ENCODE assay signal across 9 cellular contexts in genomic region chr21:29163381-29164115, GRCh38. TPM values are rescaled to one million over a fixed set of nuclear protein-coding genes. Genes with fewer than 3 reads are reported as not detected.
DNase-seq lines count a peak whose midpoint lies in the region; FAIRE-seq and TF ChIP-seq lines count a peak whose summit lies in the region.
"Had no signal": no experiment of that assay in that cellular context is flagged by ENCODE, and none has a peak within 500 bp of the region (broad histone marks: within the 10 kb centered on the region; RNA-seq: fewer than 3 reads in every experiment).

No MANE protein-coding gene starts in this region.

- H3K9me3 Mint-ChIP-seq in HFFc6 (no peaks in the 10 kb centered on the region), astrocyte (ENCODE audit: unreplicated experiment) (no peaks in the 10 kb centered on the region)
- H3K9me3 Mint-ChIP-seq in activated T-helper 2 cell treated with anti-CD3 and anti-CD28 coated beads, Interferon-gamma antibody, Interleukin-2, Interleukin-4, amounts not matched to agents 10 μg/mL and 5 μg/mL and 100 μg/mL, durations not matched to agents 14 hours and 24 hours and 36 hours, result no peaks in the 10 kb centered on the region

- peaks cover 14% of the 10 kb centered on the region for H3K79me2 ChIP-seq in astrocyte (ENCODE audit: insufficient read depth, low read length)

- H3K27me3 Mint-ChIP-seq in HFFc6 (ENCODE audit: insufficient read depth) (0 out of 2 replicates have a peak, but pooled peaks cover 3% of the 10 kb centered on the region), astrocyte (ENCODE audit: low read depth, unreplicated experiment) (no peaks in the 10 kb centered on the region)
- H3K27me3 Mint-ChIP-seq in activated T-helper 2 cell treated with anti-CD3 and anti-CD28 coated beads, Interferon-gamma antibody, Interleukin-2, Interleukin-4, amounts not matched to agents 10 μg/mL and 5 μg/mL and 100 μg/mL, durations not matched to agents 14 hours and 24 hours and 36 hours (ENCODE audit: low read depth), result peaks cover 7% of the 10 kb centered on the region

- peaks cover 14% of the 10 kb centered on the region; the same call in 1 of the 2 replicates for H3K36me3 Mint-ChIP-seq in HFFc6 (ENCODE audit: low read depth)
- peaks cover 18% of the 10 kb centered on the region for H3K36me3 Mint-ChIP-seq in astrocyte (ENCODE audit: low read depth, unreplicated experiment)
- H3K36me3 Mint-ChIP-seq in activated T-helper 2 cell treated with anti-CD3 and anti-CD28 coated beads, Interferon-gamma antibody, Interleukin-2, Interleukin-4, amounts not matched to agents 10 μg/mL and 5 μg/mL and 100 μg/mL, durations not matched to agents 14 hours and 24 hours and 36 hours (ENCODE audit: low read depth), result no peaks in the 10 kb centered on the region

- 85% methylated on average over 8 of the region's 8 CpGs for WGBS in suprapubic skin

- H3K27ac ChIP-seq in astrocyte (ENCODE audit: low read depth, low read length), result peak overlapping the region; percentile 97
- H3K27ac ChIP-seq in right atrium auricular region, result peak overlapping the region; percentile 60 to 77
- peak overlapping the region; percentile 67 for H3K27ac ChIP-seq in suprapubic skin

- FAIRE-seq in astrocyte (lab: Jason Lieb, UNC), result no peak
- FAIRE-seq: GM12891 had no signal

- H3K27me3 ChIP-seq in astrocyte (ENCODE audit: insufficient read depth, low read length), result no peaks in the 10 kb centered on the region
- no peaks in the 10 kb centered on the region for H3K27me3 ChIP-seq in right atrium auricular region
- H3K27me3 ChIP-seq in suprapubic skin, result no peaks in the 10 kb centered on the region

- H3K27ac Mint-ChIP-seq in HFFc6 (peak overlapping the region; percentile 97), astrocyte (ENCODE audit: unreplicated experiment) (peak overlapping the region; percentile 89)
- H3K27ac Mint-ChIP-seq in activated T-helper 2 cell treated with anti-CD3 and anti-CD28 coated beads, Interferon-gamma antibody, Interleukin-2, Interleukin-4, amounts not matched to agents 10 μg/mL and 5 μg/mL and 100 μg/mL, durations not matched to agents 14 hours and 24 hours and 36 hours, result no peak overlapping the region

- no peak for TF ChIP-seq EP300 in suprapubic skin (IDR thresholded peaks at IDR 0.05)

- H3K4me3 Mint-ChIP-seq in HFFc6 (peak overlapping the region; percentile 7; the same call in 1 of the 2 replicates), astrocyte (ENCODE audit: unreplicated experiment) (no peak overlapping the region)
- no peak overlapping the region for H3K4me3 Mint-ChIP-seq in activated T-helper 2 cell treated with anti-CD3 and anti-CD28 coated beads, Interferon-gamma antibody, Interleukin-2, Interleukin-4, amounts not matched to agents 10 μg/mL and 5 μg/mL and 100 μg/mL, durations not matched to agents 14 hours and 24 hours and 36 hours (ENCODE audit: low read depth)

- no peak for TF ChIP-seq CTCF in HFFc6 (IDR thresholded peaks at IDR 0.05)
- TF ChIP-seq CTCF in astrocyte (IDR thresholded peaks at IDR 0.05; ENCODE audit: insufficient read depth, low read depth, low read length), result no peak
- no peak for TF ChIP-seq CTCF in right atrium auricular region (IDR thresholded peaks at IDR 0.05)
- no peak for TF ChIP-seq CTCF in suprapubic skin (IDR thresholded peaks at IDR 0.05)

- H3K4me3 ChIP-seq in astrocyte (ENCODE audit: insufficient read depth, low read depth, low read length) (no peak overlapping the region), right atrium auricular region (no peak overlapping the region), suprapubic skin (no peak overlapping the region)

- H3K4me2 ChIP-seq in astrocyte (ENCODE audit: low read length), result peak overlapping the region; percentile 6

- H3K4me1 ChIP-seq in astrocyte (ENCODE audit: insufficient read depth, low read length) (peaks cover 17% of the 10 kb centered on the region), right atrium auricular region (peaks cover 0 to 18% of the 10 kb centered on the region in 2 donors), suprapubic skin (peaks cover 33% of the 10 kb centered on the region)

- intact Hi-C loops in activated T-helper 2 cell treated with anti-CD3 and anti-CD28 coated beads, Interferon-gamma antibody, Interleukin-2, Interleukin-4, amounts not matched to agents 10 μg/mL and 5 μg/mL and 100 μg/mL, durations not matched to agents 14 hours and 24 hours and 36 hours (cut with micrococcal nuclease), result loop anchor here (1.0 to 5.0 kb wide), 2 partner anchors 71 to 209 kb away; no protein-coding TSS in a partner anchor

- no peak for DNase-seq in HFFc6
- DNase-seq in astrocyte (ENCODE audit: low read depth), result no peak
- no peak for DNase-seq in right atrium auricular region (ENCODE audit: low spot score)
- no peak for DNase-seq in suprapubic skin (ENCODE audit: low spot score in 2 of 2)
- DNase-seq in NCI-H1092 treated with DMSO at 0.1 percent for 48 hours (lab: John Stamatoyannopoulos, UW), result no peak
- DNase-seq in activated T-helper 2 cell treated with anti-CD3 and anti-CD28 coated beads, Interferon-gamma antibody, Interleukin-2, Interleukin-4, amounts not matched to agents 10 μg/mL and 5 μg/mL and 100 μg/mL, durations not matched to agents 14 hours and 24 hours and 36 hours (ENCODE audit: low spot score), result no peak
- DNase-seq in DMS 273 (lab: John Stamatoyannopoulos, UW; ENCODE audit: unreplicated experiment), result no peak
- DNase-seq in cerebellar cortex (ENCODE audit: low spot score), result no peak

- no peaks in the 10 kb centered on the region for H4K20me1 ChIP-seq in astrocyte (ENCODE audit: insufficient read depth, low read length)

- peak overlapping the region; percentile 79 for H3K9ac ChIP-seq in astrocyte (ENCODE audit: low read length)

- no peaks in the 10 kb centered on the region for H3K9me3 ChIP-seq in astrocyte (ENCODE audit: insufficient read depth, low read depth, low read length)
- H3K9me3 ChIP-seq in right atrium auricular region, result no peaks in the 10 kb centered on the region
- no peaks in the 10 kb centered on the region for H3K9me3 ChIP-seq in suprapubic skin

- H3K36me3 ChIP-seq in astrocyte (ENCODE audit: insufficient read depth, low read length) (peaks cover 32% of the 10 kb centered on the region), right atrium auricular region (no peaks in the 10 kb centered on the region), suprapubic skin (no peaks in the 10 kb centered on the region)

- TF ChIP-seq POLR2A in suprapubic skin (IDR thresholded peaks at IDR 0.05), result no peak

- peaks cover 45% of the 10 kb centered on the region for H3K4me1 Mint-ChIP-seq in HFFc6 (ENCODE audit: low read depth)
- H3K4me1 Mint-ChIP-seq in astrocyte (ENCODE audit: low read depth, unreplicated experiment), result peaks cover 12% of the 10 kb centered on the region
- H3K4me1 Mint-ChIP-seq in activated T-helper 2 cell treated with anti-CD3 and anti-CD28 coated beads, Interferon-gamma antibody, Interleukin-2, Interleukin-4, amounts not matched to agents 10 μg/mL and 5 μg/mL and 100 μg/mL, durations not matched to agents 14 hours and 24 hours and 36 hours (ENCODE audit: low read depth), result peaks cover 3% of the 10 kb centered on the region

- no peak overlapping the region for H2AFZ ChIP-seq in astrocyte (ENCODE audit: low read depth, low read length)

RNA-seq across cellular contexts. Expression of gene MAP3K7CL, which starts 33.1 kb away (rescaled TPM):
- total RNA-seq in HFFc6 (2021; fragmentation: NEBNext Ultra II Directional; extraction: Animal tissue kit (Norgen Biotek cat#: 25700)), result 10 to 100 TPM in 1 of 6 experiments, 1 to 10 TPM in 5; 6.2 to 11.4 (median 7.6) TPM
- total RNA-seq in astrocyte (67.3 and 75.2 TPM in 2 replicates), right atrium auricular region (10 to 100 TPM in 1 of 2 donors, 1 to 10 TPM in 1; 1.7 to 15.5 TPM), suprapubic skin (10 to 100 TPM in 1 of 4 donors, 1 to 10 TPM in 3; 6.8 to 10.4 (median 8.8) TPM)
- total RNA-seq in activated T-helper 2 cell treated with anti-CD3 and anti-CD28 coated beads, Interferon-gamma antibody, Interleukin-2, Interleukin-4, amounts not matched to agents 10 μg/mL and 5 μg/mL and 100 μg/mL, durations not matched to agents 14 hours and 24 hours and 36 hours, result 3.3 and 3.9 TPM in 2 replicates
